ENCODE assay signal across 16 cellular contexts in the genomic region with DNA sequence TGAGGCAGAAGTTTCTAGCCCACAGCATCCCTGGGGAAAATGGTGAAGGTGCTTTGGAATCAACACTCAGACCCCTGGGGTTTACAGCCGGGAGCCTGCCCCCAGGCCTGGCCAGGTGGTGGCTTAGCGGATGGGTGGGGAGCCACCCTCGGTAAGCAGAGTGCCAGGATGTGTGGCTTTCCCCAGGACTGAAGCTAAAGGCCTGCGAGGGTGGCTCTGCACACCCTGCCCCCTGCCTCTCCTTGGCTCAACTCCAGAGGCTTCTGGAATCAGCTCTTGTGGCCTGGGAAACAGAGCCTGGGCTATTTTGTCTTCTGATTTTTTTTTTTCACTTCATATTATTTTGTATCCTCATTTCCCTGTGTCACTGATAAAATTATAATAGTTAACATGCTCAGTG.
A peak's percentile ranks its signal among the peaks of the same experiment; 100 is the strongest.
DNase-seq lines count a peak whose midpoint lies in the region; TF ChIP-seq lines count a peak whose summit lies in the region.
"Had no signal": no experiment of that assay in that cellular context is flagged by ENCODE, and none has a peak within 500 bp of the region (broad histone marks: within the 10 kb centered on the region; RNA-seq: fewer than 3 reads in every experiment).

No MANE protein-coding gene starts in this region.

- no TSS peak for BruUV-seq in Calu3 (replicated peaks; lab: Mats Ljungman, UMichigan)

- DNase-seq in Calu3: peak; percentile 61
- peak; percentile 65 for DNase-seq in NCI-H146 (lab: John Stamatoyannopoulos, UW)
- DNase-seq in chondrocyte (ENCODE audit: low spot score): no peak
- DNase-seq in pons (ENCODE audit: low spot score): peak; percentile 30
- DNase-seq in germinal center (ENCODE audit: low spot score): no peak
- no peak for DNase-seq in cerebellar cortex (ENCODE audit: low spot score)
- no peak for DNase-seq in NCI-H510A (lab: John Stamatoyannopoulos, UW)
- no peak for DNase-seq in NCI-H2227 treated with DMSO at 0.1 percent for 48 hours (lab: John Stamatoyannopoulos, UW)
- DNase-seq: activated CD4-positive, alpha-beta T cell treated with anti-CD3 and anti-CD28 coated beads for 1 hour; activated T-cell treated with anti-CD3 and anti-CD28 coated beads, Interleukin-2, amount 50 U/mL, for 1 hour; CD4-positive, CD25-positive, alpha-beta regulatory T cell; foreskin melanocyte; NCI-H1436; stimulated activated CD4-positive, alpha-beta T cell treated with anti-CD3 and anti-CD28 coated beads, Interleukin-4, amount 100 ng/mL, for 4 hours; stimulated activated naive B cell treated with anti-CD40 and anti-IgM and Interleukin-4, amounts not matched to agents 10 μg/mL and 1 μg/mL and 100 μg/mL, for 72 hours; T-helper 1 cell had no signal

- intact Hi-C loops in Calu3 (cut with micrococcal nuclease; ENCODE audit: unreplicated experiment): no loop called here

- H3K4me3 Mint-ChIP-seq in Calu3 (ENCODE audit: low read depth, unreplicated experiment): no peak overlapping the region
- H3K4me3 Mint-ChIP-seq in chondrocyte (ENCODE audit: unreplicated experiment): no peak overlapping the region
- H3K4me3 Mint-ChIP-seq: CD4-positive, CD25-positive, alpha-beta regulatory T cell; stimulated activated naive B cell treated with anti-CD40 and anti-IgM and Interleukin-4, amounts not matched to agents 10 μg/mL and 1 μg/mL and 100 μg/mL, for 72 hours had no signal

- H3K27ac Mint-ChIP-seq in Calu3 (ENCODE audit: unreplicated experiment): peak overlapping the region; percentile 4
- peak overlapping the region; percentile 54 for H3K27ac Mint-ChIP-seq in chondrocyte (ENCODE audit: unreplicated experiment)

- peaks cover 43% of the 10 kb centered on the region for H3K4me1 Mint-ChIP-seq in Calu3 (ENCODE audit: low read depth, unreplicated experiment)
- peaks cover 30% of the 10 kb centered on the region for H3K4me1 Mint-ChIP-seq in chondrocyte (ENCODE audit: low read depth)

- no peaks in the 10 kb centered on the region for H3K9me3 Mint-ChIP-seq in Calu3 (ENCODE audit: low read depth, unreplicated experiment)
- H3K9me3 Mint-ChIP-seq in chondrocyte (ENCODE audit: low read depth): no peaks in the 10 kb centered on the region
- H3K9me3 Mint-ChIP-seq: CD4-positive, CD25-positive, alpha-beta regulatory T cell; stimulated activated naive B cell treated with anti-CD40 and anti-IgM and Interleukin-4, amounts not matched to agents 10 μg/mL and 1 μg/mL and 100 μg/mL, for 72 hours had no signal

- TF ChIP-seq CTCF in Calu3 (IDR thresholded peaks at IDR 0.05; ENCODE audit: unreplicated experiment): no peak
- no peak for TF ChIP-seq CTCF in chondrocyte (IDR thresholded peaks at IDR 0.05)

- CTCF ChIA-PET in Calu3 (lab: Charles Lee): interaction anchor here (0.9 to 1.3 kb wide), 3 partner anchors 9 to 80 kb away, joined by 3 to 4 read pairs (median 4); a partner anchor contains a TSS

- no peaks in the 10 kb centered on the region for H3K27me3 Mint-ChIP-seq in Calu3 (ENCODE audit: unreplicated experiment)
- H3K27me3 Mint-ChIP-seq in chondrocyte (ENCODE audit: low read depth): peaks cover 3% of the 10 kb centered on the region
- H3K27me3 Mint-ChIP-seq: CD4-positive, CD25-positive, alpha-beta regulatory T cell had no signal

- H3K36me3 Mint-ChIP-seq in Calu3 (ENCODE audit: insufficient read depth, unreplicated experiment) (no peaks in the 10 kb centered on the region), chondrocyte (ENCODE audit: low read depth) (no peaks in the 10 kb centered on the region)
- H3K36me3 Mint-ChIP-seq: CD4-positive, CD25-positive, alpha-beta regulatory T cell; stimulated activated naive B cell treated with anti-CD40 and anti-IgM and Interleukin-4, amounts not matched to agents 10 μg/mL and 1 μg/mL and 100 μg/mL, for 72 hours had no signal

Comparison
In these comparisons a context has a peak if more than half of its experiments do, and no peak if none do; other contexts are left out.
1. DNase-seq: peak in Calu3 (single experiment), NCI-H146 (single experiment) and pons (single experiment); none in chondrocyte (single experiment), germinal center (single experiment), cerebellar cortex (single experiment), NCI-H510A (single experiment) and NCI-H2227 treated with DMSO at 0.1 percent for 48 hours (single experiment).